11 cellular contexts compared by ENCODE assay signal in genomic region chr13:51912091-51912490, GRCh38. TPM values are rescaled to one million over a fixed set of nuclear protein-coding genes. Genes with fewer than 3 reads are reported as not detected.
A peak's percentile ranks its signal among the peaks of the same experiment; 100 is the strongest.
DNase-seq lines count a peak whose midpoint lies in the region; ATAC-seq lines count a peak whose summit lies in the region.
"Had no signal": no experiment of that assay in that cellular context is flagged by ENCODE, and none has a peak within 500 bp of the region (broad histone marks: within the 10 kb centered on the region; RNA-seq: fewer than 3 reads in every experiment).

No MANE protein-coding gene starts in this region.

- DNase-seq in COLO829 (ENCODE audit: low spot score): peak; percentile 35
- DNase-seq in NCI-H1417 treated with DMSO at 0.1 percent for 48 hours (lab: John Stamatoyannopoulos, UW): peak; percentile 70
- DNase-seq in cerebellar nuclear complex (lab: John Stamatoyannopoulos, UW): peak; percentile 39 to 60
- DNase-seq in occipital lobe (lab: John Stamatoyannopoulos, UW): peak; percentile 50
- DNase-seq in Kasumi-1 (lab: John Stamatoyannopoulos, UW): no peak
- DNase-seq in NCI-H2081 treated with DMSO at 0.1 percent for 48 hours (lab: John Stamatoyannopoulos, UW): no peak
- DNase-seq: amniotic stem cell, HFFc6, mucosa of descending colon had no signal

- ATAC-seq in HG03135 (IDR thresholded peaks at IDR 0.05; ENCODE audit: unreplicated experiment): no peak
- no peak for ATAC-seq in HG03342 (IDR thresholded peaks at IDR 0.05; ENCODE audit: unreplicated experiment)
- ATAC-seq: mucosa of descending colon had no signal

RNA-seq across cellular contexts. Expression of gene CCDC70, which starts 50.3 kb away (rescaled TPM):
- not detected for total RNA-seq in occipital lobe
- total RNA-seq: HFFc6, mucosa of descending colon had no signal

Comparison
In these comparisons a context has a peak if more than half of its experiments do, and no peak if none do; other contexts are left out.
1. DNase-seq: peak in COLO829 (single experiment), NCI-H1417 treated with DMSO at 0.1 percent for 48 hours (single experiment), cerebellar nuclear complex (2 of 2) and occipital lobe (single experiment); none in Kasumi-1 (0 of 2) and NCI-H2081 treated with DMSO at 0.1 percent for 48 hours (single experiment).